ENCODE assay signal across 9 cellular contexts in the genomic region with DNA sequence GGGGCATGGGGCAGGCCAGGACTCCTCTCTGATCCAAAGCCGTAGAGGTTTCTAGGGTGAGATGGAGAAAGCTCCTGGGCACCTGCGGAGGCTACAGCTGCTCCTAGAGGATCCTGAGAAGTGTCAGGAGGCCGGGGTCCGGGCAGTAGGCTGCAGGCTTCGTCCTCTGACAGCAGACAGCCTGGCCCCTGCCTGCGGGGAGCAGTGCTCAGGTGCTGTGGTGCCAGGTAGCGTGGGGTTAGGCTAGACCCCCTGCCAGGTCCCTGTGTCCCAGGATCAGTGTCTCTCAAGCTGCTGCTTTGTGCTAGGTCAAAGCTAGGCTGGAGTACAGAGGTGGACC. TPM values are rescaled to one million over a fixed set of nuclear protein-coding genes. Genes with fewer than 3 reads are reported as not detected.
A peak's percentile ranks its signal among the peaks of the same experiment; 100 is the strongest.
DNase-seq lines count a peak whose midpoint lies in the region; ATAC-seq, FAIRE-seq and TF ChIP-seq lines count a peak whose summit lies in the region.
"Had no signal": no experiment of that assay in that cellular context is flagged by ENCODE, and none has a peak within 500 bp of the region (broad histone marks: within the 10 kb centered on the region; RNA-seq: fewer than 3 reads in every experiment).

No MANE protein-coding gene starts in this region.

- H3K14ac ChIP-seq in H1 (ENCODE audit: insufficient read length): no peak overlapping the region

- no peak overlapping the region for H4K5ac ChIP-seq in H1 (ENCODE audit: insufficient read length, low read depth, low read length)

- no peak for TF ChIP-seq RAD21 in H1 (IDR thresholded peaks at IDR 0.05 in 1 of 2, conservative IDR thresholded peaks at IDR 0.05 in 1 of 2; ENCODE audit: low read depth in 2 of 2, low read length in 2 of 2)

- H2BK5ac ChIP-seq in H1 (ENCODE audit: low read depth, low read length): no peak overlapping the region

- WGBS in H1 (ENCODE audit: extremely low coverage in 1 of 2, insufficient coverage in 1 of 2, insufficient read length in 1 of 2, insufficient replicate concordance in 2 of 2, low coverage in 1 of 2, low lambda C conversion rate in 2 of 2, missing lambda C conversion rate in 1 of 2), 2 experiments: 86% methylated on average over 6 of the region's 7 CpGs; no CpG with 5 or more reads in 1 of the 2 experiments

- H3K23ac ChIP-seq in H1 (ENCODE audit: insufficient read length): no peak overlapping the region

- H3K23me2 ChIP-seq in H1 (ENCODE audit: low read depth, low read length): peaks cover 17% of the 10 kb centered on the region

- H3K79me2 ChIP-seq in DOHH2 (ENCODE audit: control insufficient read depth, low read length) (peaks cover 53% of the 10 kb centered on the region), OCI-LY7 (ENCODE audit: insufficient read depth, low read depth, low read length) (peaks cover 26% of the 10 kb centered on the region; the same call in 1 of the 2 replicates), H1 (ENCODE audit: control insufficient read depth in 1 of 2, insufficient read depth in 2 of 2, low read length in 2 of 2) (peaks cover 0 to 15% of the 10 kb centered on the region in 2 experiments; a peak in 1 of 4 replicates), parathyroid adenoma (peaks cover 5% of the 10 kb centered on the region)

- no TSS peak for BruUV-seq in OCI-LY7 (replicated peaks; lab: Mats Ljungman, UMichigan)

- no peak overlapping the region for H3K4ac ChIP-seq in H1 (replicated peaks; ENCODE audit: insufficient read length, low read depth, low read length)

- no peak overlapping the region for H2BK15ac ChIP-seq in H1 (ENCODE audit: low read length)

- H3K9me3 ChIP-seq in DOHH2 (ENCODE audit: control insufficient read depth, insufficient read depth, low read length): no peaks in the 10 kb centered on the region
- H3K9me3 ChIP-seq in OCI-LY7 (ENCODE audit: low read length): no peaks in the 10 kb centered on the region
- no peaks in the 10 kb centered on the region for H3K9me3 ChIP-seq in H1 (ENCODE audit: insufficient read depth in 2 of 2, low read depth in 1 of 2, low read length in 1 of 2)
- H3K9me3 ChIP-seq in parathyroid adenoma (ENCODE audit: control insufficient read depth, low read length): no peaks in the 10 kb centered on the region

- H3F3A ChIP-seq in DOHH2 (ENCODE audit: control insufficient read depth, insufficient read depth): peaks cover 15% of the 10 kb centered on the region

- no peak for TF ChIP-seq EP300 in H1 (IDR thresholded peaks at IDR 0.05; ENCODE audit: borderline replicate concordance in 1 of 2, low read depth in 2 of 2, low read length in 2 of 2)

- H3K9me2 ChIP-seq in DOHH2 (replicated peaks; ENCODE audit: control insufficient read depth, low read length): no peaks in the 10 kb centered on the region
- H3K9me2 ChIP-seq in OCI-LY7 (ENCODE audit: insufficient read depth, low read length): no peaks in the 10 kb centered on the region

- no peak for ATAC-seq in HG02884 (IDR thresholded peaks at IDR 0.05; ENCODE audit: unreplicated experiment)
- ATAC-seq in GM21423 (IDR thresholded peaks at IDR 0.05; ENCODE audit: unreplicated experiment): no peak
- ATAC-seq in GM21515 (IDR thresholded peaks at IDR 0.05; ENCODE audit: unreplicated experiment): no peak

- DNase-seq in OCI-LY7 (ENCODE audit: low spot score) (no peak), H1 (ENCODE audit: low read depth in 1 of 2, low spot score in 2 of 2) (no peak), hepatic stellate cell (ENCODE audit: low spot score) (no peak)
- DNase-seq: activated naive CD4-positive, alpha-beta T cell treated with anti-CD3 and anti-CD28 coated beads, Interleukin-2, amount 50 U/mL, for 16 hours had no signal

- no peak overlapping the region for H2BK120ac ChIP-seq in H1 (replicated peaks; ENCODE audit: low read depth, low read length)

- H3K27me3 ChIP-seq in DOHH2 (ENCODE audit: control insufficient read depth, low read length): no peaks in the 10 kb centered on the region
- no peaks in the 10 kb centered on the region for H3K27me3 ChIP-seq in H1 (replicated peaks in 1 of 4; ENCODE audit: control insufficient read depth in 3 of 4, extremely low read depth in 1 of 4, insufficient read depth in 3 of 4, low read length in 3 of 4)
- no peaks in the 10 kb centered on the region for H3K27me3 ChIP-seq in parathyroid adenoma (ENCODE audit: control insufficient read depth, insufficient read depth, low read length)

- CTCF ChIA-PET in OCI-LY7 (lab: Charles Lee; ENCODE audit: unreplicated experiment) (no interaction called here), H1 (lab: Charles Lee; ENCODE audit: partially characterized antibody) (interaction anchor here (0.6 to 2.7 kb wide), 11 partner anchors 9 to 49 kb away, joined by 3 to 13 read pairs (median 4); a partner anchor contains a TSS)

- H3K56ac ChIP-seq in H1 (replicated peaks; ENCODE audit: insufficient read length, low read depth, low read length): no peak overlapping the region

- H3K4me1 ChIP-seq in DOHH2 (ENCODE audit: control insufficient read depth, low read length) (peaks cover 23% of the 10 kb centered on the region), OCI-LY7 (ENCODE audit: insufficient read depth, low read length, poor library complexity, severe bottlenecking) (peaks cover 23% of the 10 kb centered on the region), H1 (replicated peaks in 1 of 4; ENCODE audit: control insufficient read depth in 3 of 4, insufficient read depth in 4 of 4, low read length in 3 of 4) (peaks cover 0 to 12% (median 10%) of the 10 kb centered on the region in 4 experiments; a peak in 5 of 7 replicates), parathyroid adenoma (peaks cover 2% of the 10 kb centered on the region)

- POLR2A ChIA-PET in OCI-LY7 (lab: Charles Lee) (no interaction called here), H1 (lab: Charles Lee; ENCODE audit: partially characterized antibody) (interaction anchor here (0.7 to 13.5 kb wide), 9 partner anchors 5 to 190 kb away, joined by 3 to 246 read pairs (median 7); a partner anchor contains a TSS)

- no peak overlapping the region for H3K27ac ChIP-seq in DOHH2 (ENCODE audit: low read depth, low read length)
- no peak overlapping the region for H3K27ac ChIP-seq in OCI-LY7 (ENCODE audit: low read depth, low read length, poor library complexity, severe bottlenecking)
- no peak overlapping the region for H3K27ac ChIP-seq in H1 (ENCODE audit: low read depth, low read length)
- no peak overlapping the region for H3K27ac ChIP-seq in parathyroid adenoma

- H3K79me1 ChIP-seq in H1 (ENCODE audit: low read depth, low read length): peaks cover 6% of the 10 kb centered on the region

- no peak for FAIRE-seq in H1 (lab: Jason Lieb, UNC)

- TF ChIP-seq POLR2A in H1 (IDR thresholded peaks at IDR 0.05; ENCODE audit: control extremely low read depth in 1 of 2, low read depth in 2 of 2, low read length in 2 of 2): no peak

- H3K4me3 ChIP-seq in DOHH2 (ENCODE audit: low read length) (peak overlapping the region; percentile 99), OCI-LY7 (ENCODE audit: low read depth, low read length, poor library complexity, severe bottlenecking) (peak overlapping the region; percentile 98), H1 (ENCODE audit: extremely low read depth in 1 of 4, insufficient read depth in 2 of 4, low read depth in 3 of 4, low read length in 4 of 4) (peak overlapping the region in 2 of 4 experiments; percentile 82 to 91; a peak in 2 of 8 replicates), parathyroid adenoma (ENCODE audit: low read depth, low read length) (peak overlapping the region; percentile 83)

- H2BK20ac ChIP-seq in H1 (ENCODE audit: low read length): no peak overlapping the region

- no peak overlapping the region for H2BK12ac ChIP-seq in H1 (ENCODE audit: low read depth, low read length)

- no peak overlapping the region for H3K18ac ChIP-seq in H1 (ENCODE audit: extremely low read depth, low read length)

- no peaks in the 10 kb centered on the region for H4K20me1 ChIP-seq in DOHH2 (ENCODE audit: control insufficient read depth, insufficient read depth, low read depth, low read length)
- no peaks in the 10 kb centered on the region for H4K20me1 ChIP-seq in OCI-LY7 (ENCODE audit: insufficient read depth, low read length)
- peaks cover 0 to 29% of the 10 kb centered on the region in 2 experiments for H4K20me1 ChIP-seq in H1 (replicated peaks in 1 of 2; ENCODE audit: control insufficient read depth in 1 of 2, insufficient read depth in 2 of 2, low read length in 2 of 2)

- peak overlapping the region; percentile 79; the same call in 1 of the 2 replicates for H4K8ac ChIP-seq in H1 (ENCODE audit: extremely low read depth, insufficient read depth, low read length)

- TF ChIP-seq CTCF in DOHH2 (IDR thresholded peaks at IDR 0.05; ENCODE audit: low read depth, low read length, poor library complexity, severe bottlenecking): no peak
- no peak for TF ChIP-seq CTCF in OCI-LY7 (conservative IDR thresholded peaks at IDR 0.05; ENCODE audit: low read length)
- no peak for TF ChIP-seq CTCF in H1 (IDR thresholded peaks at IDR 0.05; ENCODE audit: control extremely low read depth in 1 of 3, insufficient read depth in 1 of 3, low read depth in 1 of 3, low read length in 3 of 3)
- TF ChIP-seq CTCF in parathyroid adenoma (IDR thresholded peaks at IDR 0.05): no peak

- no peak overlapping the region for H3K9ac ChIP-seq in H1 (replicated peaks in 1 of 4; ENCODE audit: extremely low read depth in 1 of 4, low read depth in 3 of 4, low read length in 3 of 4)
- H3K9ac ChIP-seq in parathyroid adenoma: no peak overlapping the region

- H4K91ac ChIP-seq in H1 (replicated peaks; ENCODE audit: insufficient read length, low read length): no peak overlapping the region

- H2AK5ac ChIP-seq in H1 (ENCODE audit: low read depth, low read length): 0 out of 2 replicates have a peak overlapping the region, but pooled peaks have one; percentile 40

- intact Hi-C loops in OCI-LY7 (cut with micrococcal nuclease; ENCODE audit: unreplicated experiment): loop anchor here (5.0 kb wide), 1 partner anchor 162 kb away; a partner anchor contains a TSS

- H3K4me2 ChIP-seq in DOHH2 (ENCODE audit: low read length) (peak overlapping the region; percentile 96), OCI-LY7 (ENCODE audit: low read length) (peak overlapping the region; percentile 100), H1 (ENCODE audit: insufficient read depth in 1 of 2, low read depth in 2 of 2, low read length in 2 of 2) (peak overlapping the region; percentile 70 to 90), parathyroid adenoma (ENCODE audit: low read length) (peak overlapping the region; percentile 65)

- H2AFZ ChIP-seq in OCI-LY7 (ENCODE audit: low read length) (no peak overlapping the region), H1 (ENCODE audit: low read length) (no peak overlapping the region), parathyroid adenoma (no peak overlapping the region)

- H3K36me3 ChIP-seq in DOHH2 (ENCODE audit: control insufficient read depth, low read length) (peaks cover 65% of the 10 kb centered on the region), OCI-LY7 (ENCODE audit: insufficient read depth, low read length) (peaks cover 67% of the 10 kb centered on the region), H1 (ENCODE audit: control insufficient read depth in 2 of 4, insufficient read depth in 4 of 4, low read length in 3 of 4) (peaks cover 0 to 23% (median 8%) of the 10 kb centered on the region in 4 experiments; a peak in 5 of 8 replicates), parathyroid adenoma (ENCODE audit: control insufficient read depth, insufficient read depth, low read length) (no peaks in the 10 kb centered on the region)

RNA-seq across cellular contexts. Expression of a gene that starts 1.5 kb away (rescaled TPM):
- 170 and 190 TPM in 2 replicates for total RNA-seq in OCI-LY7 (2014; rRNA removed; shearing (Covaris generic))
- total RNA-seq in OCI-LY7 (2022): 176 and 196 TPM in 2 replicates
- 252 and 267 TPM in 2 replicates for total RNA-seq in H1 (2021; fragmentation: NEBNext Ultra II Directional; extraction: Animal tissue kit (Norgen Biotek cat#: 25700))
- polyA plus RNA-seq in H1 (2011; rRNA removed): 168 and 250 TPM in 2 replicates
- 256 TPM for polyA plus RNA-seq in H1 (2011; cell fraction: cytosol; rRNA removed)
- polyA plus RNA-seq in H1 (2011; cell fraction: nucleus; rRNA removed): 198 TPM
- 193 to 245 TPM (median 224 TPM) in 4 replicates for polyA plus RNA-seq in H1 (2012, experiment 1 of 2)
- polyA plus RNA-seq in H1 (2012, experiment 2 of 2): 253 TPM
- polyA plus RNA-seq in H1 (2013, experiment 1 of 2): 216 TPM
- polyA plus RNA-seq in H1 (2013, experiment 2 of 2): 235 TPM
- 35.3 and 37.0 TPM in 2 replicates for polyA minus RNA-seq in H1 (2011; rRNA and poly(A)+ RNA removed)
- polyA minus RNA-seq in H1 (2011; cell fraction: cytosol; rRNA and poly(A)+ RNA removed): 103 TPM
- polyA minus RNA-seq in H1 (2011; cell fraction: nucleus; rRNA and poly(A)+ RNA removed): 46.1 TPM

RNA-seq across cellular contexts. Expression of a gene that starts 1.8 kb away (rescaled TPM):
- total RNA-seq in OCI-LY7 (2014; rRNA removed; shearing (Covaris generic)): 22.0 and 23.8 TPM in 2 replicates
- total RNA-seq in OCI-LY7 (2022): 48.5 and 51.8 TPM in 2 replicates
- total RNA-seq in H1 (2021; fragmentation: NEBNext Ultra II Directional; extraction: Animal tissue kit (Norgen Biotek cat#: 25700)): 19.3 and 19.7 TPM in 2 replicates
- 13.1 and 17.0 TPM in 2 replicates for polyA plus RNA-seq in H1 (2011; rRNA removed)
- polyA plus RNA-seq in H1 (2011; cell fraction: cytosol; rRNA removed): 17.4 TPM
- polyA plus RNA-seq in H1 (2011; cell fraction: nucleus; rRNA removed): 144 TPM
- 15.4 to 20.9 TPM (median 18.8 TPM) in 4 replicates for polyA plus RNA-seq in H1 (2012, experiment 1 of 2)
- 10.1 TPM for polyA plus RNA-seq in H1 (2012, experiment 2 of 2)
- 6.1 TPM for polyA plus RNA-seq in H1 (2013, experiment 1 of 2)
- 4.8 TPM for polyA plus RNA-seq in H1 (2013, experiment 2 of 2)
- 4.4 and 4.6 TPM in 2 replicates for polyA minus RNA-seq in H1 (2011; rRNA and poly(A)+ RNA removed)
- 8.2 TPM for polyA minus RNA-seq in H1 (2011; cell fraction: cytosol; rRNA and poly(A)+ RNA removed)
- polyA minus RNA-seq in H1 (2011; cell fraction: nucleus; rRNA and poly(A)+ RNA removed): 33.1 TPM

RNA-seq across cellular contexts. Expression of a gene that starts 3.1 kb away (rescaled TPM):
- total RNA-seq in OCI-LY7 (2014; rRNA removed; shearing (Covaris generic)): 38.2 and 54.5 TPM in 2 replicates
- total RNA-seq in OCI-LY7 (2022): 30.6 and 34.8 TPM in 2 replicates
- 70.9 and 72.5 TPM in 2 replicates for total RNA-seq in H1 (2021; fragmentation: NEBNext Ultra II Directional; extraction: Animal tissue kit (Norgen Biotek cat#: 25700))
- polyA plus RNA-seq in H1 (2011; rRNA removed): 163 and 214 TPM in 2 replicates
- polyA plus RNA-seq in H1 (2011; cell fraction: cytosol; rRNA removed): 121 TPM
- polyA plus RNA-seq in H1 (2011; cell fraction: nucleus; rRNA removed): 208 TPM
- 38.1 to 86.9 TPM (median 80.9 TPM) in 4 replicates for polyA plus RNA-seq in H1 (2012, experiment 1 of 2)
- 93.0 TPM for polyA plus RNA-seq in H1 (2012, experiment 2 of 2)
- 73.8 TPM for polyA plus RNA-seq in H1 (2013, experiment 1 of 2)
- 79.6 TPM for polyA plus RNA-seq in H1 (2013, experiment 2 of 2)
- 4.7 and 7.5 TPM in 2 replicates for polyA minus RNA-seq in H1 (2011; rRNA and poly(A)+ RNA removed)
- polyA minus RNA-seq in H1 (2011; cell fraction: cytosol; rRNA and poly(A)+ RNA removed): 31.9 TPM
- 46.7 TPM for polyA minus RNA-seq in H1 (2011; cell fraction: nucleus; rRNA and poly(A)+ RNA removed)

RNA-seq across cellular contexts. Expression of a gene that starts 7.9 kb away (rescaled TPM):
- total RNA-seq in OCI-LY7 (2014; rRNA removed; shearing (Covaris generic)): 52.4 and 53.7 TPM in 2 replicates
- total RNA-seq in OCI-LY7 (2022): 33.6 and 39.5 TPM in 2 replicates
- 22.5 and 25.3 TPM in 2 replicates for total RNA-seq in H1 (2021; fragmentation: NEBNext Ultra II Directional; extraction: Animal tissue kit (Norgen Biotek cat#: 25700))
- 37.8 and 60.1 TPM in 2 replicates for polyA plus RNA-seq in H1 (2011; rRNA removed)
- 45.6 TPM for polyA plus RNA-seq in H1 (2011; cell fraction: cytosol; rRNA removed)
- 113 TPM for polyA plus RNA-seq in H1 (2011; cell fraction: nucleus; rRNA removed)
- 24.3 to 39.4 TPM (median 30.0 TPM) in 4 replicates for polyA plus RNA-seq in H1 (2012, experiment 1 of 2)
- polyA plus RNA-seq in H1 (2012, experiment 2 of 2): 20.6 TPM
- polyA plus RNA-seq in H1 (2013, experiment 1 of 2): 19.3 TPM
- 16.6 TPM for polyA plus RNA-seq in H1 (2013, experiment 2 of 2)
- polyA minus RNA-seq in H1 (2011; rRNA and poly(A)+ RNA removed): 9.8 and 10.4 TPM in 2 replicates
- 12.6 TPM for polyA minus RNA-seq in H1 (2011; cell fraction: cytosol; rRNA and poly(A)+ RNA removed)
- 24.4 TPM for polyA minus RNA-seq in H1 (2011; cell fraction: nucleus; rRNA and poly(A)+ RNA removed)

RNA-seq across cellular contexts. Expression of a gene that starts 8.3 kb away (rescaled TPM):
- total RNA-seq in OCI-LY7 (2014; rRNA removed; shearing (Covaris generic)): 70.5 and 94.9 TPM in 2 replicates
- 58.2 and 62.7 TPM in 2 replicates for total RNA-seq in OCI-LY7 (2022)
- total RNA-seq in H1 (2021; fragmentation: NEBNext Ultra II Directional; extraction: Animal tissue kit (Norgen Biotek cat#: 25700)): 68.0 and 70.3 TPM in 2 replicates
- polyA plus RNA-seq in H1 (2011; rRNA removed): 96.9 and 130 TPM in 2 replicates
- polyA plus RNA-seq in H1 (2011; cell fraction: cytosol; rRNA removed): 101 TPM
- 141 TPM for polyA plus RNA-seq in H1 (2011; cell fraction: nucleus; rRNA removed)
- polyA plus RNA-seq in H1 (2012, experiment 1 of 2): 44.7 to 70.3 TPM (median 69.2 TPM) in 4 replicates
- 80.2 TPM for polyA plus RNA-seq in H1 (2012, experiment 2 of 2)
- 65.6 TPM for polyA plus RNA-seq in H1 (2013, experiment 1 of 2)
- polyA plus RNA-seq in H1 (2013, experiment 2 of 2): 61.2 TPM
- polyA minus RNA-seq in H1 (2011; rRNA and poly(A)+ RNA removed): 13.2 and 13.3 TPM in 2 replicates
- polyA minus RNA-seq in H1 (2011; cell fraction: cytosol; rRNA and poly(A)+ RNA removed): 37.4 TPM
- polyA minus RNA-seq in H1 (2011; cell fraction: nucleus; rRNA and poly(A)+ RNA removed): 42.5 TPM
